ENCODE assay signal across 1 cellular context in the genomic region with DNA sequence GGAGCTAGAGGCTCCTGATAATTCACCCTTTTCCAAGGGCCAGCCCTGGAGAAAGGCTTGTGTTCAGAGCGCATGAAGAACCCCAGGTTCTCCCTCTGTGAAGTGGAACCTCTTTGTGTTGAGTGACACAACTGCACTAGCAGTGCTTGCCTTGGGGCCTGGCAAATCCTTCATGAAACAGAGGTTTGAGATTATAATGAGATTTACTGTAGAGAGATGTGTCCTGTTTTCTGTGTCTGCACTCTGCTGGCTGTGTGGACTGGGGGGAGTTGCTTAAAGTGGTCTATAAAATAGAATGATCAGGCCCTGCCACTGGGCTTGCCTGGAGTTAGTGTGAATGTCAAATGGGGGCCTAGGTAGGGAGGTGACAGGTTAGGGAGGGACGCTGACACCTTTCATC.
TF ChIP-seq lines count a peak whose summit lies in the region.

No MANE protein-coding gene starts in this region.

TF ChIP-seq in HepG2, 621 proteins besides CTCF, POLR2A, EP300 and RAD21:
- TF ChIP-seq PCBP1 (IDR thresholded peaks at IDR 0.05; ENCODE audit: borderline replicate concordance, low read depth, low read length) (no peak), FOXK1 (CRISPR knock-in tag; IDR thresholded peaks at IDR 0.05; ENCODE audit: borderline replicate concordance, low read depth) (no peak), NR1H2 (CRISPR knock-in tag; IDR thresholded peaks at IDR 0.05; ENCODE audit: borderline replicate concordance, low read depth) (no peak), SMARCE1 (IDR thresholded peaks at IDR 0.05; ENCODE audit: borderline replicate concordance) (no peak), IKZF1 (IDR thresholded peaks at IDR 0.05) (no peak), ZSCAN31 (CRISPR knock-in tag; IDR thresholded peaks at IDR 0.05; ENCODE audit: low read depth) (no peak)
- TF ChIP-seq, protein P1, sequence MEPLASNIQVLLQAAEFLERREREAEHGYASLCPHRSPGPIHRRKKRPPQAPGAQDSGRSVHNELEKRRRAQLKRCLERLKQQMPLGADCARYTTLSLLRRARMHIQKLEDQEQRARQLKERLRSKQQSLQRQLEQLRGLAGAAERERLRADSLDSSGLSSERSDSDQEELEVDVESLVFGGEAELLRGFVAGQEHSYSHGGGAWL (CRISPR knock-in tag; IDR thresholded peaks at IDR 0.05): no peak
- TF ChIP-seq, protein P2, sequence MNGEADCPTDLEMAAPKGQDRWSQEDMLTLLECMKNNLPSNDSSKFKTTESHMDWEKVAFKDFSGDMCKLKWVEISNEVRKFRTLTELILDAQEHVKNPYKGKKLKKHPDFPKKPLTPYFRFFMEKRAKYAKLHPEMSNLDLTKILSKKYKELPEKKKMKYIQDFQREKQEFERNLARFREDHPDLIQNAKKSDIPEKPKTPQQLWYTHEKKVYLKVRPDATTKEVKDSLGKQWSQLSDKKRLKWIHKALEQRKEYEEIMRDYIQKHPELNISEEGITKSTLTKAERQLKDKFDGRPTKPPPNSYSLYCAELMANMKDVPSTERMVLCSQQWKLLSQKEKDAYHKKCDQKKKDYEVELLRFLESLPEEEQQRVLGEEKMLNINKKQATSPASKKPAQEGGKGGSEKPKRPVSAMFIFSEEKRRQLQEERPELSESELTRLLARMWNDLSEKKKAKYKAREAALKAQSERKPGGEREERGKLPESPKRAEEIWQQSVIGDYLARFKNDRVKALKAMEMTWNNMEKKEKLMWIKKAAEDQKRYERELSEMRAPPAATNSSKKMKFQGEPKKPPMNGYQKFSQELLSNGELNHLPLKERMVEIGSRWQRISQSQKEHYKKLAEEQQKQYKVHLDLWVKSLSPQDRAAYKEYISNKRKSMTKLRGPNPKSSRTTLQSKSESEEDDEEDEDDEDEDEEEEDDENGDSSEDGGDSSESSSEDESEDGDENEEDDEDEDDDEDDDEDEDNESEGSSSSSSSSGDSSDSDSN (CRISPR knock-in tag; IDR thresholded peaks at IDR 0.05): no peak
